12 cellular contexts compared by ENCODE assay signal in genomic region chr7:138898255-138898654, GRCh38.
DNase-seq lines count a peak whose midpoint lies in the region; ATAC-seq and TF ChIP-seq lines count a peak whose summit lies in the region.
"Had no signal": no experiment of that assay in that cellular context is flagged by ENCODE, and none has a peak within 500 bp of the region (broad histone marks: within the 10 kb centered on the region; RNA-seq: fewer than 3 reads in every experiment).

No MANE protein-coding gene starts in this region.

- H3K4me1 ChIP-seq in foreskin keratinocyte = no peaks in the 10 kb centered on the region
- H3K4me1 ChIP-seq: pancreas had no signal

- peak; percentile 30 for DNase-seq in GDM1 (lab: John Stamatoyannopoulos, UW)
- DNase-seq in SW480 (ENCODE audit: low spot score) = peak; percentile 33
- DNase-seq in central memory CD4-positive, alpha-beta T cell = peak; percentile 9
- no peak for DNase-seq in NCI-H526 (lab: John Stamatoyannopoulos, UW)
- no peak for DNase-seq in OCI-M2 (lab: John Stamatoyannopoulos, UW; ENCODE audit: unreplicated experiment)
- DNase-seq in Ammon's horn (ENCODE audit: low spot score) = no peak
- DNase-seq in foreskin keratinocyte = no peak
- DNase-seq: endodermal cell, OCI-M1, pancreas had no signal

- TF ChIP-seq CTCF in foreskin keratinocyte (conservative IDR thresholded peaks at IDR 0.05) = no peak

- no peak overlapping the region for H3K27ac ChIP-seq in foreskin keratinocyte
- H3K27ac ChIP-seq: pancreas, thoracic aorta had no signal

- no peaks in the 10 kb centered on the region for H3K27me3 ChIP-seq in foreskin keratinocyte
- H3K27me3 ChIP-seq: pancreas had no signal

- ATAC-seq in GM21515 (IDR thresholded peaks at IDR 0.05; ENCODE audit: unreplicated experiment) (peak; percentile 64), foreskin keratinocyte (no peak)
- ATAC-seq: pancreas had no signal

Comparison
In these comparisons a context has a peak if more than half of its experiments do, and no peak if none do; other contexts are left out.
1. DNase-seq: peak in GDM1 (single experiment), SW480 (single experiment) and central memory CD4-positive, alpha-beta T cell (single experiment); none in NCI-H526 (0 of 2), OCI-M2 (single experiment), Ammon's horn (single experiment) and foreskin keratinocyte (0 of 2).